Comparison of ENCODE assay signal across 16 cellular contexts in genomic region chr1:52158218-52158617, GRCh38. TPM values are rescaled to one million over a fixed set of nuclear protein-coding genes. Genes with fewer than 3 reads are reported as not detected.
DNase-seq lines count a peak whose midpoint lies in the region; ATAC-seq and TF ChIP-seq lines count a peak whose summit lies in the region.
"Had no signal": no experiment of that assay in that cellular context is flagged by ENCODE, and none has a peak within 500 bp of the region (broad histone marks: within the 10 kb centered on the region; RNA-seq: fewer than 3 reads in every experiment).

No MANE protein-coding gene starts in this region.

- CTCF ChIA-PET in T-cell (lab: Charles Lee), result no interaction called here

- no peak overlapping the region for H3K4me3 Mint-ChIP-seq in activated CD4-positive, alpha-beta T cell treated with anti-CD3 and anti-CD28 coated beads, Interleukin-2, amount 10 ng/mL, durations not matched to agents 24 days and 14 days
- H3K4me3 Mint-ChIP-seq in endodermal cell (no peak overlapping the region), T-cell (no peak overlapping the region)
- H3K4me3 Mint-ChIP-seq: CD4-positive, alpha-beta T cell; H9 had no signal

- POLR2A ChIA-PET in T-cell (lab: Charles Lee), result no interaction called here

- H3K4me1 Mint-ChIP-seq in activated CD4-positive, alpha-beta T cell treated with anti-CD3 and anti-CD28 coated beads, Interleukin-2, amount 10 ng/mL, durations not matched to agents 24 days and 14 days, result no peaks in the 10 kb centered on the region
- H3K4me1 Mint-ChIP-seq in endodermal cell (no peaks in the 10 kb centered on the region), T-cell (peaks cover 0 to 10% (median 2%) of the 10 kb centered on the region in 3 donors)
- H3K4me1 Mint-ChIP-seq: H9 had no signal

- intact Hi-C loops in activated CD4-positive, alpha-beta T cell treated with anti-CD3 and anti-CD28 coated beads, Interleukin-2, amount 10 ng/mL, durations not matched to agents 24 days and 14 days (cut with micrococcal nuclease), result no loop called here
- intact Hi-C loops in psoas muscle (cut with DNase I), result no loop called here
- intact Hi-C loops in lower lobe of right lung (cut with DNase I), result no loop called here

- H3K4me1 ChIP-seq in endodermal cell (ENCODE audit: control insufficient read depth, insufficient read depth, low read length), result no peaks in the 10 kb centered on the region
- H3K4me1 ChIP-seq in psoas muscle, result peaks cover 42% of the 10 kb centered on the region
- no peaks in the 10 kb centered on the region for H3K4me1 ChIP-seq in lower lobe of right lung
- H3K4me1 ChIP-seq: Caco-2 had no signal

- TF ChIP-seq CTCF in endodermal cell (conservative IDR thresholded peaks at IDR 0.05) (no peak), psoas muscle (IDR thresholded peaks at IDR 0.05) (no peak), lower lobe of right lung (IDR thresholded peaks at IDR 0.05) (no peak)

- H3K36me3 ChIP-seq in endodermal cell (ENCODE audit: control insufficient read depth, insufficient read depth, low read length) (no peaks in the 10 kb centered on the region), psoas muscle (ENCODE audit: insufficient read depth in 1 of 2, low read depth in 1 of 2) (no peaks in the 10 kb centered on the region), lower lobe of right lung (no peaks in the 10 kb centered on the region)

- peaks cover 2% of the 10 kb centered on the region for H3K27me3 Mint-ChIP-seq in activated CD4-positive, alpha-beta T cell treated with anti-CD3 and anti-CD28 coated beads, Interleukin-2, amount 10 ng/mL, durations not matched to agents 24 days and 14 days
- H3K27me3 Mint-ChIP-seq in endodermal cell (ENCODE audit: insufficient read depth) (no peaks in the 10 kb centered on the region), T-cell (no peaks in the 10 kb centered on the region)
- H3K27me3 Mint-ChIP-seq: CD4-positive, alpha-beta T cell had no signal

- peak; percentile 23 for DNase-seq in activated CD4-positive, alpha-beta T cell treated with anti-CD3 and anti-CD28 coated beads, Interleukin-2, amount 10 ng/mL, durations not matched to agents 24 days and 14 days
- no peak for DNase-seq in activated CD4-positive, alpha-beta T cell treated with anti-CD3 and anti-CD28 coated beads for 1 hour
- DNase-seq in endodermal cell (no peak), iPS-NIHi7 (ENCODE audit: extremely low spot score) (peak; percentile 4), psoas muscle (no peak), lower lobe of right lung (no peak), T-cell (no peak), T-helper 2 cell (no peak)
- DNase-seq: AML-193; Caco-2; CD4-positive, alpha-beta T cell; H9 had no signal

- H3K9me3 Mint-ChIP-seq in activated CD4-positive, alpha-beta T cell treated with anti-CD3 and anti-CD28 coated beads, Interleukin-2, amount 10 ng/mL, durations not matched to agents 24 days and 14 days, result no peaks in the 10 kb centered on the region
- H3K9me3 Mint-ChIP-seq in endodermal cell (peaks cover 25% of the 10 kb centered on the region), T-cell (no peaks in the 10 kb centered on the region)
- H3K9me3 Mint-ChIP-seq: CD4-positive, alpha-beta T cell had no signal

- H3K36me3 Mint-ChIP-seq in activated CD4-positive, alpha-beta T cell treated with anti-CD3 and anti-CD28 coated beads, Interleukin-2, amount 10 ng/mL, durations not matched to agents 24 days and 14 days (ENCODE audit: low read depth), result no peaks in the 10 kb centered on the region
- H3K36me3 Mint-ChIP-seq in endodermal cell (ENCODE audit: low read depth) (peaks cover 25% of the 10 kb centered on the region), T-cell (peaks cover 14% of the 10 kb centered on the region)

- H3K4me3 ChIP-seq in endodermal cell (ENCODE audit: low read length) (peak overlapping the region; percentile 24), psoas muscle (no peak overlapping the region), lower lobe of right lung (no peak overlapping the region)
- H3K4me3 ChIP-seq: A549 had no signal

- H3K27ac Mint-ChIP-seq in activated CD4-positive, alpha-beta T cell treated with anti-CD3 and anti-CD28 coated beads, Interleukin-2, amount 10 ng/mL, durations not matched to agents 24 days and 14 days, result no peak overlapping the region
- no peak overlapping the region for H3K27ac Mint-ChIP-seq in endodermal cell
- H3K27ac Mint-ChIP-seq in T-cell, result no peak overlapping the region
- H3K27ac Mint-ChIP-seq: CD4-positive, alpha-beta T cell; H9 had no signal

- H3K27ac ChIP-seq in endodermal cell (ENCODE audit: low read depth, low read length) (no peak overlapping the region), psoas muscle (no peak overlapping the region), lower lobe of right lung (no peak overlapping the region)
- H3K27ac ChIP-seq: 22Rv1, A549, C4-2B, HL-60 had no signal

- peaks cover 11% of the 10 kb centered on the region for H3K9me3 ChIP-seq in endodermal cell (ENCODE audit: control insufficient read depth, low read length)
- no peaks in the 10 kb centered on the region for H3K9me3 ChIP-seq in psoas muscle
- H3K9me3 ChIP-seq in lower lobe of right lung, result no peaks in the 10 kb centered on the region
- H3K9me3 ChIP-seq: A549, Caco-2 had no signal

- peak in 3 of 4 donors; percentile 36 to 50 (median 38) for ATAC-seq in psoas muscle
- ATAC-seq in lower lobe of right lung, result no peak
- no peak for ATAC-seq in T-cell (replicated peaks in 1 of 4)
- ATAC-seq: A549 had no signal

- H3K27me3 ChIP-seq in endodermal cell (ENCODE audit: control insufficient read depth, insufficient read depth, low read length, poor library complexity, severe bottlenecking) (no peaks in the 10 kb centered on the region), psoas muscle (ENCODE audit: insufficient read depth in 3 of 3, low read length in 2 of 3) (no peaks in the 10 kb centered on the region), lower lobe of right lung (ENCODE audit: low read depth) (no peaks in the 10 kb centered on the region)

- 95 to 96% methylated on average over 4 of the region's 4 CpGs for WGBS in endodermal cell (ENCODE audit: insufficient coverage in 1 of 2, insufficient read length in 1 of 2), 2 experiments
- 64 to 85% (median 67%) methylated on average over 4 of the region's 4 CpGs for WGBS in psoas muscle, 3 donors

- no peak overlapping the region for H3K9ac ChIP-seq in endodermal cell (ENCODE audit: extremely low read depth, low read length, poor library complexity, severe bottlenecking)

RNA-seq across cellular contexts. Expression of gene ZFYVE9, which starts 16.3 kb away (rescaled TPM):
- total RNA-seq in activated CD4-positive, alpha-beta T cell treated with anti-CD3 and anti-CD28 coated beads, Interleukin-2, amount 10 ng/mL, durations not matched to agents 24 days and 14 days, result 3.9 and 4.3 TPM in 2 replicates
- 10 to 100 TPM; 34.3 to 40.5 TPM for total RNA-seq in endodermal cell
- 15.1 TPM for polyA plus RNA-seq in endodermal cell (2013, experiment 1 of 2)
- 14.4 TPM for polyA plus RNA-seq in endodermal cell (2013, experiment 2 of 2)
- total RNA-seq in psoas muscle, result 10 to 100 TPM; 29.9 to 39.1 (median 32.0) TPM
- 10 to 100 TPM; 14.7 to 35.6 (median 22.0) TPM for polyA plus RNA-seq in psoas muscle
- 18.7 TPM for total RNA-seq in lower lobe of right lung
- 1 to 10 TPM; 6.5 to 9.0 (median 8.7) TPM for total RNA-seq in T-cell

Comparison
In these comparisons a context has a peak if more than half of its experiments do, and no peak if none do; other contexts are left out.
1. DNase-seq: peak in activated CD4-positive, alpha-beta T cell treated with anti-CD3 and anti-CD28 coated beads, Interleukin-2, amount 10 ng/mL, durations not matched to agents 24 days and 14 days (single experiment) and iPS-NIHi7 (single experiment); none in activated CD4-positive, alpha-beta T cell treated with anti-CD3 and anti-CD28 coated beads for 1 hour (single experiment), endodermal cell (single experiment), psoas muscle (0 of 2), lower lobe of right lung (single experiment), T-cell (0 of 34) and T-helper 2 cell (0 of 5).
2. ATAC-seq: peak in psoas muscle (3 of 4); none in lower lobe of right lung (0 of 2) and T-cell (0 of 4).